11 cellular contexts compared by ENCODE assay signal in the genomic region with DNA sequence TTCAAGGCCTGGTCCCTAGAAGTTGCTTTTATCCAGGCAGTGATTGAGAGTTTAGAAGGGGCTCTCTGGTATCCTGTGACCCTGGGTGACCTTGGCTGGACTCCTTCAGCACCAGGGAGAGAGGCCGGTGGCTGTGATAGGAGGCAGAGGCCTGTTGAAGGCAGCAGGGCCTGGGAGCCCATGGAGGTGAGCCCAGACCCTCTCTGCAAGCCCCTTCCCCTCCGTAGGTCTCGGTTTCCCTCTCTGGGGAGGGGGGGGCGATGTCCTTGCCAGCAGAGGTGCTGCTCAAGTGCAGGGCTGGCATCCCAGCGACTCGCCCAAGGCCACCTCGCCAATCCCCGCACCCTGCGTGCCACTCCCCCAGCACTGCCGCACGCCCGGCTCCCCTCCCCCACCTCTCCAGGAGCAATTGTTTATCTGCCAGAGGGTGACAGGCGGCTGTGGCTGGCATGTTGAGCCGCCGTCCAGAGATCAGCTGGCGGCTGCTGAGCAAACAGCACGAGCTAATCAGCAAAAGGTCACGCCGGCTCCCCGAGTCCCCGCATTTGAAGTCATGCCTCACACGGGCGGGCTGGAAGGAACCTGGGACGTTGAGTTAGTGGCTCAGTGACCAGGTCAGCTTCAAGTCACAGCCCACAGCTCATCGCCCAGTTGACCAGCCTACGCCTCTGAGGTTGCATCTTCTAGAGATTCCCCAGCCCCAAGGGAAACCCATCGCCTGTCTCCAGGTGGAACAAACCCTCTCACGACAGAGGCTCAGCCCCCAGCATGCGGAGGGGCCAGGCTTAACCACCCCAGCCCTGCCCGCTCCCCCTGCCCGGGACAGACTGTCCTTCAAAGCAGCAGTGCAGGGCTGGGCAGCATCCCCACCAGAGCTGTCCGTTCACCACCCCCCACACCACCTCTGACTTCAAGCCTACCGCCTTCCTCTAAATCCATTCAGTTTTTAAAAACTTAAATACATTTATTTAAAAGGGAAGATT. TPM values are rescaled to one million over a fixed set of nuclear protein-coding genes. Genes with fewer than 3 reads are reported as not detected.
DNase-seq lines count a peak whose midpoint lies in the region; ATAC-seq and TF ChIP-seq lines count a peak whose summit lies in the region.
"Had no signal": no experiment of that assay in that cellular context is flagged by ENCODE, and none has a peak within 500 bp of the region (broad histone marks: within the 10 kb centered on the region; RNA-seq: fewer than 3 reads in every experiment).

No MANE protein-coding gene starts in this region.

- 44% methylated on average over 31 of the region's 33 CpGs for WGBS in HUES64
- 43 to 57% (median 54%) methylated on average over 20 to 33 of the region's 33 CpGs for WGBS in heart left ventricle, 4 donors
- WGBS in psoas muscle, 3 donors, result 33 to 52% (median 37%) methylated on average over 31 to 33 of the region's 33 CpGs

- H3K36me3 ChIP-seq in HUES64 (ENCODE audit: insufficient read depth, low read length) (no peaks in the 10 kb centered on the region), heart left ventricle (peaks cover 0 to 7% (median 0%) of the 10 kb centered on the region in 9 donors), psoas muscle (ENCODE audit: insufficient read depth in 1 of 2, low read depth in 1 of 2) (no peaks in the 10 kb centered on the region)

- H3K9ac ChIP-seq in HUES64 (ENCODE audit: low read depth, low read length), result no peak overlapping the region

- H3K27me3 ChIP-seq in HUES64 (ENCODE audit: insufficient read depth, low read length), result no peaks in the 10 kb centered on the region
- H3K27me3 ChIP-seq in heart left ventricle, result no peaks in the 10 kb centered on the region
- no peaks in the 10 kb centered on the region for H3K27me3 ChIP-seq in psoas muscle (ENCODE audit: insufficient read depth in 3 of 3, low read length in 2 of 3)

- TF ChIP-seq POLR2A in heart left ventricle (IDR thresholded peaks at IDR 0.05), result no peak

- H3K9me3 ChIP-seq in HUES64 (ENCODE audit: insufficient read depth, low read depth, low read length) (peaks cover 6% of the 10 kb centered on the region), heart left ventricle (peaks cover 0 to 16% (median 5%) of the 10 kb centered on the region in 12 donors), psoas muscle (peaks cover 3% of the 10 kb centered on the region)

- intact Hi-C loops in heart left ventricle (cut with DNase I), result no loop called here
- intact Hi-C loops in psoas muscle (cut with DNase I), result no loop called here

- H3K4me1 ChIP-seq in HUES64 (ENCODE audit: insufficient read depth, low read length), result peaks cover 11% of the 10 kb centered on the region
- H3K4me1 ChIP-seq in heart left ventricle, result peaks cover 0 to 47% (median 15%) of the 10 kb centered on the region in 12 donors
- peaks cover 6% of the 10 kb centered on the region for H3K4me1 ChIP-seq in psoas muscle

- in situ Hi-C loops in GM13976 (cut with MboI; ENCODE audit: low sequenced_read_pairs, unreplicated experiment), result no loop called here

- TF ChIP-seq CTCF in heart left ventricle (IDR thresholded peaks at IDR 0.05) (no peak), psoas muscle (IDR thresholded peaks at IDR 0.05) (no peak), GM10248 (IDR thresholded peaks at IDR 0.05; ENCODE audit: control extremely low read depth, extremely low read depth, low read depth, missing control alignments) (no peak), GM13976 (IDR thresholded peaks at IDR 0.05; ENCODE audit: borderline replicate concordance, control extremely low read depth, extremely low read depth, insufficient read depth, missing control alignments) (no peak)

- peak; percentile 77 to 89 (median 84) for ATAC-seq in heart left ventricle
- ATAC-seq in psoas muscle, result peak; percentile 66 to 87 (median 78)
- ATAC-seq: HCT116 had no signal

- H3K27ac ChIP-seq in HUES64 (ENCODE audit: low read depth, low read length), result peak overlapping the region; percentile 43; the same call in 1 of the 2 replicates
- H3K27ac ChIP-seq in heart left ventricle, result peak overlapping the region in 11 of 12 donors; percentile 30 to 83 (median 58)
- no peak overlapping the region for H3K27ac ChIP-seq in psoas muscle

- H3K4me3 ChIP-seq in HUES64 (ENCODE audit: low read length) (no peak overlapping the region), heart left ventricle (no peak overlapping the region), psoas muscle (no peak overlapping the region)

- CTCF ChIA-PET in GM10248 (lab: Yijun Ruan, JAX), result no interaction called here

- POLR2A ChIA-PET in GM10248 (lab: Yijun Ruan, JAX), result no interaction called here

- DNase-seq in NCI-H748 treated with DMSO at 0.1 percent for 48 hours (lab: John Stamatoyannopoulos, UW) (peak; percentile 21), heart left ventricle (peak; percentile 69 to 83 (median 76)), psoas muscle (peak in 1 of 2 donors; percentile 75), A172 (ENCODE audit: low spot score) (no peak), NCI-H446 (lab: John Stamatoyannopoulos, UW) (no peak), GM10248 (ENCODE audit: extremely low spot score) (no peak), GM13976 (ENCODE audit: low spot score) (no peak)
- DNase-seq: EL, NCI-H1930 had no signal

RNA-seq across cellular contexts. Expression of gene ELFN1, which starts 43.7 kb away (rescaled TPM):
- 3.5 TPM for polyA plus RNA-seq in HUES64 (2013, experiment 1 of 2)
- 5.5 TPM for polyA plus RNA-seq in HUES64 (2013, experiment 2 of 2)
- total RNA-seq in heart left ventricle, result 10 to 100 TPM in 1 of 9 donors, 1 to 10 TPM in 8; 3.8 to 18.6 (median 6.8) TPM
- 1 to 10 TPM; 2.6 to 5.9 TPM for polyA plus RNA-seq in heart left ventricle
- under 1 TPM; 0.46 to 0.73 (median 0.66) TPM for total RNA-seq in psoas muscle
- polyA plus RNA-seq in psoas muscle, result under 1 TPM; 0.11 to 0.87 (median 0.27) TPM
- 5.3 and 6.1 TPM in 2 replicates for total RNA-seq in A172 (2014; rRNA removed; shearing (Covaris generic))

Comparison
In these comparisons a context has a peak if more than half of its experiments do, and no peak if none do; other contexts are left out.
1. DNase-seq: peak in NCI-H748 treated with DMSO at 0.1 percent for 48 hours (single experiment) and heart left ventricle (5 of 5); none in A172 (single experiment), NCI-H446 (0 of 2), GM10248 (single experiment) and GM13976 (single experiment).